16 cellular contexts compared by ENCODE assay signal in the genomic region with DNA sequence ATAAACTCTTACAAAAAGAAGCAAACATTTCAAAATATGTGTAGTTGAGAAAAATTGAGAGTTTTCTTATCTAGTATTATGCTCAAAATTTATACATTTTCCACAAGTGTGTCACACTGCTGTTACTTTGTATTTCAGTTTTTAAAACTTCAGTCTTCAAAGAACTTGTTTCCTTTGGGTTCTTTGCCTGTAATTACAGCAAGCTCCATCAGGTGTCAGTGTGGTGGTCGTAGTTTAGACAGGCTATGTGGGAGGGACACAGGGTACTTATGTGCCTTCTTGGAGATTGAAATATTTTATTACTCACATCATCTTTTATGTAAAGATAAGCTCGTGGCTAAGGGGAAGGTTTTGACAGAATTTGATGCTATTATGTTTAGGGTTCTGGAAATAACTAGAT.
DNase-seq lines count a peak whose midpoint lies in the region; TF ChIP-seq lines count a peak whose summit lies in the region.
"Had no signal": no experiment of that assay in that cellular context is flagged by ENCODE, and none has a peak within 500 bp of the region (broad histone marks: within the 10 kb centered on the region; RNA-seq: fewer than 3 reads in every experiment).

No MANE protein-coding gene starts in this region.

- no peaks in the 10 kb centered on the region for H3K36me3 ChIP-seq in MM.1S (replicated peaks; ENCODE audit: insufficient read depth, low read length)
- H3K36me3 ChIP-seq in spleen = no peaks in the 10 kb centered on the region
- no peaks in the 10 kb centered on the region for H3K36me3 ChIP-seq in uterus
- H3K36me3 ChIP-seq: left ventricle myocardium inferior, prostate gland, suprapubic skin had no signal

- no peak for TF ChIP-seq POLR2A in spleen (IDR thresholded peaks at IDR 0.05)
- TF ChIP-seq POLR2A in uterus (IDR thresholded peaks at IDR 0.05) = no peak

- intact Hi-C loops in spleen (cut with DNase I; ENCODE audit: low total_unique reads) = no loop called here
- intact Hi-C loops in uterus (cut with DNase I; ENCODE audit: low total_unique reads) = no loop called here

- 48 to 66% (median 65%) methylated on average over 2 of the region's 2 CpGs for WGBS in spleen, 5 donors

- DNase-seq in GM12864 (ENCODE audit: low read depth) = no peak
- DNase-seq in MM.1S = no peak
- no peak for DNase-seq in epithelial cell of proximal tubule (ENCODE audit: low read depth)
- DNase-seq in retinal pigment epithelial cell (ENCODE audit: low read depth) = no peak
- DNase-seq in spleen = no peak
- no peak for DNase-seq in uterus
- no peak for DNase-seq in AG08395 (ENCODE audit: low spot score)
- DNase-seq: activated CD4-positive, alpha-beta T cell treated with anti-CD3 and anti-CD28 coated beads, Interleukin-2, amount 10 ng/mL, durations not matched to agents 24 days and 14 days; aorta; central memory CD4-positive, alpha-beta T cell; DMS79 treated with DMSO at 0.1 percent for 48 hours; IMR-90; left ventricle myocardium inferior had no signal

- TF ChIP-seq CTCF in GM12864 (IDR thresholded peaks at IDR 0.05; ENCODE audit: low read depth, low read length, missing control alignments) (peak; percentile 11), MM.1S (IDR thresholded peaks at IDR 0.05; ENCODE audit: low read length) (peak; percentile 20; the same call in 1 of the 2 replicates), epithelial cell of proximal tubule (conservative IDR thresholded peaks at IDR 0.05; ENCODE audit: low read depth, low read length) (peak; percentile 19), retinal pigment epithelial cell (conservative IDR thresholded peaks at IDR 0.05; ENCODE audit: low read depth, low read length) (peak; percentile 12), spleen (IDR thresholded peaks at IDR 0.05 in 8 of 11, conservative IDR thresholded peaks at IDR 0.05 in 3 of 11) (no peak), uterus (IDR thresholded peaks at IDR 0.05) (no peak)

- H3K4me2 ChIP-seq in MM.1S (ENCODE audit: low read depth, low read length) = no peak overlapping the region

- H3F3A ChIP-seq in MM.1S (ENCODE audit: insufficient read depth, low read length) = no peaks in the 10 kb centered on the region

- no peaks in the 10 kb centered on the region for H3K27me3 ChIP-seq in MM.1S (replicated peaks; ENCODE audit: insufficient read depth, low read length)
- H3K27me3 ChIP-seq in spleen (replicated peaks in 1 of 7) = no peaks in the 10 kb centered on the region
- H3K27me3 ChIP-seq in uterus = no peaks in the 10 kb centered on the region
- H3K27me3 ChIP-seq: suprapubic skin had no signal

- H3K79me2 ChIP-seq in MM.1S (ENCODE audit: low read length) = no peaks in the 10 kb centered on the region

- H3K9me3 ChIP-seq in MM.1S (replicated peaks; ENCODE audit: insufficient read depth, low read length) (no peaks in the 10 kb centered on the region), spleen (peaks cover 0 to 31% (median 25%) of the 10 kb centered on the region in 8 donors), uterus (no peaks in the 10 kb centered on the region)
- H3K9me3 ChIP-seq: prostate gland, suprapubic skin had no signal

- H3K27ac ChIP-seq in MM.1S (ENCODE audit: low read length) (no peak overlapping the region), spleen (no peak overlapping the region), uterus (no peak overlapping the region)
- H3K27ac ChIP-seq: left ventricle myocardium inferior, prostate gland, skin epidermis, suprapubic skin had no signal

- H4K20me1 ChIP-seq in MM.1S (ENCODE audit: insufficient read depth, low read length) = no peaks in the 10 kb centered on the region

- no peak overlapping the region for H3K9ac ChIP-seq in MM.1S (ENCODE audit: low read length)

- no peak overlapping the region for H3K4me3 ChIP-seq in GM12864 (ENCODE audit: low read depth, low read length)
- no peak overlapping the region for H3K4me3 ChIP-seq in MM.1S (ENCODE audit: low read length)
- no peak overlapping the region for H3K4me3 ChIP-seq in epithelial cell of proximal tubule (ENCODE audit: low read depth, low read length)
- no peak overlapping the region for H3K4me3 ChIP-seq in retinal pigment epithelial cell (ENCODE audit: low read length)
- no peak overlapping the region for H3K4me3 ChIP-seq in spleen
- no peak overlapping the region for H3K4me3 ChIP-seq in uterus
- H3K4me3 ChIP-seq: left ventricle myocardium inferior, prostate gland, skin epidermis, suprapubic skin had no signal

- H3K4me1 ChIP-seq in MM.1S (ENCODE audit: low read length) = no peaks in the 10 kb centered on the region
- H3K4me1 ChIP-seq in spleen = no peaks in the 10 kb centered on the region
- H3K4me1 ChIP-seq in uterus = no peaks in the 10 kb centered on the region
- H3K4me1 ChIP-seq: left ventricle myocardium inferior, prostate gland had no signal

- no peak overlapping the region for H2AFZ ChIP-seq in MM.1S (ENCODE audit: low read length)

- no peaks in the 10 kb centered on the region for H3K9me2 ChIP-seq in MM.1S (replicated peaks; ENCODE audit: insufficient read depth, low read length)

Comparison
In these comparisons a context has a peak if more than half of its experiments do, and no peak if none do; other contexts are left out.
1. CTCF ChIP-seq: peak in GM12864 (single experiment), MM.1S (single experiment), epithelial cell of proximal tubule (single experiment) and retinal pigment epithelial cell (single experiment); none in spleen (0 of 11) and uterus (0 of 4).